Comparison of ENCODE assay signal across 11 cellular contexts in genomic region chr20:1809611-1810510, GRCh38.
DNase-seq lines count a peak whose midpoint lies in the region; ATAC-seq and TF ChIP-seq lines count a peak whose summit lies in the region.
"Had no signal": no experiment of that assay in that cellular context is flagged by ENCODE, and none has a peak within 500 bp of the region (broad histone marks: within the 10 kb centered on the region; RNA-seq: fewer than 3 reads in every experiment).

No MANE protein-coding gene starts in this region.

- H3K4me3 ChIP-seq in adipocyte (ENCODE audit: low read length): no peak overlapping the region
- H3K4me3 ChIP-seq: gastrocnemius medialis had no signal

- H3K9ac ChIP-seq in adipocyte (ENCODE audit: low read length): no peak overlapping the region

- H3K27me3 ChIP-seq in adipocyte (replicated peaks; ENCODE audit: control insufficient read depth, insufficient read depth, low read length): no peaks in the 10 kb centered on the region
- no peaks in the 10 kb centered on the region for H3K27me3 ChIP-seq in foreskin keratinocyte
- H3K27me3 ChIP-seq: gastrocnemius medialis had no signal

- H3K4me1 ChIP-seq in adipocyte (ENCODE audit: control insufficient read depth, insufficient read depth, low read length): peaks cover 47% of the 10 kb centered on the region
- peaks cover 43% of the 10 kb centered on the region for H3K4me1 ChIP-seq in foreskin keratinocyte

- DNase-seq in HCEC 1CT (peak; percentile 69), adipocyte (ENCODE audit: low read depth) (peak; percentile 42), foreskin keratinocyte (peak; percentile 93 to 94), substantia nigra (lab: John Stamatoyannopoulos, UW) (no peak), NCI-H1436 treated with DMSO at 0.1 percent for 48 hours (lab: John Stamatoyannopoulos, UW) (no peak)
- DNase-seq in stimulated activated CD8-positive, alpha-beta memory T cell treated with anti-CD3 and anti-CD28 coated beads, Interleukin-4, amount 100 ng/mL, for 48 hours: no peak
- DNase-seq: activated naive CD8-positive, alpha-beta T cell treated with anti-CD3 and anti-CD28 coated beads, Interleukin-2, amount 10 ng/mL, durations not matched to agents 7 days and 5 days; DMS79; gastrocnemius medialis had no signal

- TF ChIP-seq CTCF in foreskin keratinocyte (conservative IDR thresholded peaks at IDR 0.05): no peak

- no peaks in the 10 kb centered on the region for H3K36me3 ChIP-seq in adipocyte (ENCODE audit: control insufficient read depth, insufficient read depth, low read length, severe bottlenecking)
- H3K36me3 ChIP-seq: gastrocnemius medialis had no signal

- ATAC-seq in foreskin keratinocyte: peak; percentile 59
- no peak for ATAC-seq in HG02642 (IDR thresholded peaks at IDR 0.05; ENCODE audit: poor library complexity, unreplicated experiment)
- ATAC-seq in HG02610 (IDR thresholded peaks at IDR 0.05; ENCODE audit: unreplicated experiment): no peak
- ATAC-seq: gastrocnemius medialis had no signal

- H3K9me3 ChIP-seq in adipocyte (ENCODE audit: control insufficient read depth, low read length): no peaks in the 10 kb centered on the region
- H3K9me3 ChIP-seq: gastrocnemius medialis had no signal

- H3K27ac ChIP-seq in foreskin keratinocyte (peak overlapping the region; percentile 84), substantia nigra (ENCODE audit: low read depth, low read length, poor library complexity, severe bottlenecking) (peak overlapping the region; percentile 90)

Comparison
In these comparisons a context has a peak if more than half of its experiments do, and no peak if none do; other contexts are left out.
1. DNase-seq: peak in HCEC 1CT (single experiment), adipocyte (single experiment) and foreskin keratinocyte (2 of 2); none in substantia nigra (0 of 49), stimulated activated CD8-positive, alpha-beta memory T cell treated with anti-CD3 and anti-CD28 coated beads, Interleukin-4, amount 100 ng/mL, for 48 hours (single experiment) and NCI-H1436 treated with DMSO at 0.1 percent for 48 hours (single experiment).